8 cellular contexts compared by ENCODE assay signal in genomic region chr5:81838307-81838906, GRCh38.
DNase-seq lines count a peak whose midpoint lies in the region; ATAC-seq and TF ChIP-seq lines count a peak whose summit lies in the region.

No MANE protein-coding gene starts in this region.

- no peaks in the 10 kb centered on the region for H3K9me2 ChIP-seq in OCI-LY1 (ENCODE audit: low read depth, low read length)

- no peak overlapping the region for H2AFZ ChIP-seq in OCI-LY1 (ENCODE audit: low read length)

- peaks cover 7% of the 10 kb centered on the region for H3K27me3 Mint-ChIP-seq in activated naive CD8-positive, alpha-beta T cell treated with anti-CD3 and anti-CD28 coated beads, Interleukin-2, amount 10 ng/mL, durations not matched to agents 7 days and 5 days
- H3K27me3 Mint-ChIP-seq in activated naive CD8-positive, alpha-beta T cell treated with anti-CD3 and anti-CD28 coated beads for 36 hours: no peaks in the 10 kb centered on the region
- peaks cover 0 to 5% (median 0%) of the 10 kb centered on the region in 3 donors for H3K27me3 Mint-ChIP-seq in naive B cell

- no peak for TF ChIP-seq POLR2A in suprapubic skin (IDR thresholded peaks at IDR 0.05)

- TF ChIP-seq EP300 in suprapubic skin (IDR thresholded peaks at IDR 0.05): no peak

- no peak overlapping the region for H3K27ac Mint-ChIP-seq in activated naive CD8-positive, alpha-beta T cell treated with anti-CD3 and anti-CD28 coated beads, Interleukin-2, amount 10 ng/mL, durations not matched to agents 7 days and 5 days
- H3K27ac Mint-ChIP-seq in activated naive CD8-positive, alpha-beta T cell treated with anti-CD3 and anti-CD28 coated beads for 36 hours: no peak overlapping the region
- no peak overlapping the region for H3K27ac Mint-ChIP-seq in naive B cell

- H3K36me3 Mint-ChIP-seq in activated naive CD8-positive, alpha-beta T cell treated with anti-CD3 and anti-CD28 coated beads, Interleukin-2, amount 10 ng/mL, durations not matched to agents 7 days and 5 days: no peaks in the 10 kb centered on the region
- no peaks in the 10 kb centered on the region for H3K36me3 Mint-ChIP-seq in activated naive CD8-positive, alpha-beta T cell treated with anti-CD3 and anti-CD28 coated beads for 36 hours
- no peaks in the 10 kb centered on the region for H3K36me3 Mint-ChIP-seq in naive B cell

- H3K4me1 ChIP-seq in OCI-LY1 (ENCODE audit: insufficient read depth, low read length, severe bottlenecking) (peaks cover 9% of the 10 kb centered on the region), colonic mucosa (no peaks in the 10 kb centered on the region), suprapubic skin (peaks cover 10% of the 10 kb centered on the region)

- WGBS in suprapubic skin: 78% methylated on average over 2 of the region's 2 CpGs

- H3K4me1 Mint-ChIP-seq in activated naive CD8-positive, alpha-beta T cell treated with anti-CD3 and anti-CD28 coated beads, Interleukin-2, amount 10 ng/mL, durations not matched to agents 7 days and 5 days: peaks cover 2% of the 10 kb centered on the region
- H3K4me1 Mint-ChIP-seq in activated naive CD8-positive, alpha-beta T cell treated with anti-CD3 and anti-CD28 coated beads for 36 hours: peaks cover 8% of the 10 kb centered on the region
- H3K4me1 Mint-ChIP-seq in naive B cell: peaks cover 0 to 8% (median 5%) of the 10 kb centered on the region in 3 donors

- POLR2A ChIA-PET in activated naive CD8-positive, alpha-beta T cell treated with anti-CD3 and anti-CD28 coated beads, Interleukin-2, amount 10 ng/mL, durations not matched to agents 7 days and 5 days (lab: Charles Lee): interaction anchor here (0.8 to 2.8 kb wide), 3 partner anchors 13 to 88 kb away, joined by 3 to 8 read pairs (median 8); partner anchors contain the start of gene SSBP2

- H3K36me3 ChIP-seq in OCI-LY1 (ENCODE audit: insufficient read depth, low read length) (no peaks in the 10 kb centered on the region), colonic mucosa (no peaks in the 10 kb centered on the region), suprapubic skin (no peaks in the 10 kb centered on the region)

- DNase-seq in activated naive CD8-positive, alpha-beta T cell treated with anti-CD3 and anti-CD28 coated beads, Interleukin-2, amount 10 ng/mL, durations not matched to agents 7 days and 5 days: no peak
- DNase-seq in activated naive CD8-positive, alpha-beta T cell treated with anti-CD3 and anti-CD28 coated beads for 36 hours: no peak
- DNase-seq in HFF-Myc (ENCODE audit: extremely low read depth, low read depth): no peak
- DNase-seq in colonic mucosa: peak; percentile 27
- peak; percentile 9 for DNase-seq in naive B cell
- no peak for DNase-seq in suprapubic skin (ENCODE audit: low spot score in 2 of 2)

- no peak overlapping the region for H3K27ac ChIP-seq in OCI-LY1 (ENCODE audit: low read depth, low read length, poor library complexity, severe bottlenecking)
- H3K27ac ChIP-seq in colonic mucosa: no peak overlapping the region
- no peak overlapping the region for H3K27ac ChIP-seq in suprapubic skin

- peak; percentile 77 for ATAC-seq in activated naive CD8-positive, alpha-beta T cell treated with anti-CD3 and anti-CD28 coated beads, Interleukin-2, amount 10 ng/mL, durations not matched to agents 7 days and 5 days (ENCODE audit: low read depth)
- ATAC-seq in naive B cell (ENCODE audit: low read depth in 2 of 2) (peak; percentile 51 to 67), HG03469 (IDR thresholded peaks at IDR 0.05; ENCODE audit: unreplicated experiment) (no peak)

- no peaks in the 10 kb centered on the region for H3K79me2 ChIP-seq in OCI-LY1 (ENCODE audit: insufficient read depth, low read length)

- intact Hi-C loops in colonic mucosa (cut with DNase I): no loop called here

- TF ChIP-seq CTCF in HFF-Myc (IDR thresholded peaks at IDR 0.05; ENCODE audit: low read depth, low read length, missing control alignments) (peak; percentile 59), OCI-LY1 (IDR thresholded peaks at IDR 0.05; ENCODE audit: low read length) (peak; percentile 71), colonic mucosa (IDR thresholded peaks at IDR 0.05) (peak; percentile 46), suprapubic skin (IDR thresholded peaks at IDR 0.05) (peak in 1 of 2 donors; percentile 32)

- H3K9me3 Mint-ChIP-seq in activated naive CD8-positive, alpha-beta T cell treated with anti-CD3 and anti-CD28 coated beads, Interleukin-2, amount 10 ng/mL, durations not matched to agents 7 days and 5 days: peaks cover 3% of the 10 kb centered on the region
- no peaks in the 10 kb centered on the region for H3K9me3 Mint-ChIP-seq in activated naive CD8-positive, alpha-beta T cell treated with anti-CD3 and anti-CD28 coated beads for 36 hours
- H3K9me3 Mint-ChIP-seq in naive B cell: peaks cover 0 to 3% (median 0%) of the 10 kb centered on the region in 7 donors

- H3K4me3 ChIP-seq in HFF-Myc (replicated peaks; ENCODE audit: low read depth, low read length): no peak overlapping the region
- no peak overlapping the region for H3K4me3 ChIP-seq in OCI-LY1 (ENCODE audit: low read depth, low read length, poor library complexity, severe bottlenecking)
- no peak overlapping the region for H3K4me3 ChIP-seq in colonic mucosa
- H3K4me3 ChIP-seq in suprapubic skin: no peak overlapping the region

- H3K27me3 ChIP-seq in OCI-LY1 (ENCODE audit: insufficient read depth, low read length): no peaks in the 10 kb centered on the region
- H3K27me3 ChIP-seq in colonic mucosa: no peaks in the 10 kb centered on the region
- H3K27me3 ChIP-seq in suprapubic skin: no peaks in the 10 kb centered on the region

- H3K4me2 ChIP-seq in OCI-LY1 (ENCODE audit: low read length): no peak overlapping the region

- no peaks in the 10 kb centered on the region for H3F3A ChIP-seq in OCI-LY1 (ENCODE audit: insufficient read depth, low read length)

- H3K9ac ChIP-seq in OCI-LY1 (ENCODE audit: low read length) (no peak overlapping the region), colonic mucosa (ENCODE audit: low read depth in 2 of 2, low read length in 2 of 2) (no peak overlapping the region)

- H3K9me3 ChIP-seq in OCI-LY1 (ENCODE audit: low read length) (no peaks in the 10 kb centered on the region), colonic mucosa (no peaks in the 10 kb centered on the region), suprapubic skin (no peaks in the 10 kb centered on the region)

- no peak overlapping the region for H3K4me3 Mint-ChIP-seq in activated naive CD8-positive, alpha-beta T cell treated with anti-CD3 and anti-CD28 coated beads, Interleukin-2, amount 10 ng/mL, durations not matched to agents 7 days and 5 days
- no peak overlapping the region for H3K4me3 Mint-ChIP-seq in activated naive CD8-positive, alpha-beta T cell treated with anti-CD3 and anti-CD28 coated beads for 36 hours
- H3K4me3 Mint-ChIP-seq in naive B cell: no peak overlapping the region

- no peaks in the 10 kb centered on the region for H4K20me1 ChIP-seq in OCI-LY1 (ENCODE audit: insufficient read depth, low read length)

Comparison
In these comparisons a context has a peak if more than half of its experiments do, and no peak if none do; other contexts are left out.
1. DNase-seq: peak in colonic mucosa (single experiment) and naive B cell (single experiment); none in activated naive CD8-positive, alpha-beta T cell treated with anti-CD3 and anti-CD28 coated beads, Interleukin-2, amount 10 ng/mL, durations not matched to agents 7 days and 5 days (single experiment), activated naive CD8-positive, alpha-beta T cell treated with anti-CD3 and anti-CD28 coated beads for 36 hours (single experiment), HFF-Myc (single experiment) and suprapubic skin (0 of 2).